17 cellular contexts compared by ENCODE assay signal in genomic region chr18:31773774-31774476, GRCh38. TPM values are rescaled to one million over a fixed set of nuclear protein-coding genes. Genes with fewer than 3 reads are reported as not detected.
DNase-seq lines count a peak whose midpoint lies in the region; ATAC-seq and TF ChIP-seq lines count a peak whose summit lies in the region.
"Had no signal": no experiment of that assay in that cellular context is flagged by ENCODE, and none has a peak within 500 bp of the region (broad histone marks: within the 10 kb centered on the region; RNA-seq: fewer than 3 reads in every experiment).

No MANE protein-coding gene starts in this region.

- no peaks in the 10 kb centered on the region for H3K27me3 ChIP-seq in right lobe of liver
- H3K27me3 ChIP-seq in dorsolateral prefrontal cortex: no peaks in the 10 kb centered on the region
- H3K27me3 ChIP-seq: colonic mucosa, gastroesophageal sphincter had no signal

- WGBS in right lobe of liver (ENCODE audit: insufficient coverage, low coverage, low lambda C conversion rate, missing lambda C conversion rate): 26% methylated on average over 8 of the region's 9 CpGs

- no peaks in the 10 kb centered on the region for H3K9me3 ChIP-seq in right lobe of liver
- H3K9me3 ChIP-seq: Caco-2, colonic mucosa had no signal

- peak; percentile 14 for TF ChIP-seq POLR2A in right lobe of liver (IDR thresholded peaks at IDR 0.05)

- H3K27ac ChIP-seq in right lobe of liver (peak overlapping the region; percentile 5 to 85 (median 55)), dorsolateral prefrontal cortex (no peak overlapping the region)
- H3K27ac ChIP-seq: colonic mucosa, gastroesophageal sphincter had no signal

- H3K4me3 ChIP-seq in right lobe of liver (peak overlapping the region in 2 of 3 donors; percentile 36 to 42), dorsolateral prefrontal cortex (no peak overlapping the region)
- H3K4me3 ChIP-seq: colonic mucosa, gastroesophageal sphincter had no signal

- H3K4me1 ChIP-seq in right lobe of liver: peaks cover 0 to 8% (median 2%) of the 10 kb centered on the region in 4 donors
- H3K4me1 ChIP-seq: Caco-2, colonic mucosa, gastroesophageal sphincter had no signal

- DNase-seq in right lobe of liver: peak in 1 of 3 donors; percentile 58
- DNase-seq in GM19238 (ENCODE audit: insufficient read length, low spot score): no peak
- no peak for DNase-seq in dorsolateral prefrontal cortex
- DNase-seq in NCI-H2107 (lab: John Stamatoyannopoulos, UW): no peak
- DNase-seq: activated CD4-positive, alpha-beta T cell treated with anti-CD3 and anti-CD28 coated beads for 36 hours; activated CD8-positive, alpha-beta memory T cell treated with anti-CD3 and anti-CD28 coated beads, Interleukin-2, amount 50 U/mL, for 4 hours; activated naive CD4-positive, alpha-beta T cell; Caco-2; colonic mucosa; mammary epithelial cell; NCI-H146 had no signal

- TF ChIP-seq CTCF in right lobe of liver (IDR thresholded peaks at IDR 0.05) (no peak), dorsolateral prefrontal cortex (IDR thresholded peaks at IDR 0.05 in 54 of 56, conservative IDR thresholded peaks at IDR 0.05 in 2 of 56; ENCODE audit: low read depth in 1 of 56, partially characterized antibody in 56 of 56) (no peak)

- H3K36me3 ChIP-seq in right lobe of liver: no peaks in the 10 kb centered on the region
- H3K36me3 ChIP-seq: colonic mucosa, gastroesophageal sphincter had no signal

- intact Hi-C loops in right lobe of liver (cut with DNase I): no loop called here
- intact Hi-C loops in dorsolateral prefrontal cortex (cut with DNase I): no loop called here

- ATAC-seq in GM18873 (IDR thresholded peaks at IDR 0.05; ENCODE audit: low FRiP score, unreplicated experiment) (peak; percentile 16), GM21529 (IDR thresholded peaks at IDR 0.05; ENCODE audit: unreplicated experiment) (peak; percentile 52), HG03159 (IDR thresholded peaks at IDR 0.05; ENCODE audit: unreplicated experiment) (peak; percentile 24), right lobe of liver (peak; percentile 95 to 99 (median 98)), HG03135 (IDR thresholded peaks at IDR 0.05; ENCODE audit: unreplicated experiment) (no peak)
- ATAC-seq: activated CD4-positive, alpha-beta T cell treated with anti-CD3 and anti-CD28 coated beads for 36 hours; gastroesophageal sphincter; natural killer cell treated with Interleukin-12 subunit alpha and Interleukin-12 subunit beta and Interleukin-15 and Interleukin-18, amount 100 ng/mL, for 72 hours had no signal

RNA-seq across cellular contexts. Expression of gene SLC25A52, which starts 13.2 kb away (rescaled TPM):
- total RNA-seq in right lobe of liver (not detected), dorsolateral prefrontal cortex (1 to 10 TPM in 11 of 120 experiments, under 1 TPM in 28, not detected in 81; 0.29 to 2.9 (median 0.75) TPM)
- total RNA-seq: activated CD4-positive, alpha-beta T cell treated with anti-CD3 and anti-CD28 coated beads for 36 hours; Caco-2; colonic mucosa had no signal

Comparison
In these comparisons a context has a peak if more than half of its experiments do, and no peak if none do; other contexts are left out.
1. H3K27ac ChIP-seq: peak in right lobe of liver (3 of 3); none in dorsolateral prefrontal cortex (0 of 59).
2. H3K4me3 ChIP-seq: peak in right lobe of liver (2 of 3); none in dorsolateral prefrontal cortex (0 of 59).